In the genomic region with DNA sequence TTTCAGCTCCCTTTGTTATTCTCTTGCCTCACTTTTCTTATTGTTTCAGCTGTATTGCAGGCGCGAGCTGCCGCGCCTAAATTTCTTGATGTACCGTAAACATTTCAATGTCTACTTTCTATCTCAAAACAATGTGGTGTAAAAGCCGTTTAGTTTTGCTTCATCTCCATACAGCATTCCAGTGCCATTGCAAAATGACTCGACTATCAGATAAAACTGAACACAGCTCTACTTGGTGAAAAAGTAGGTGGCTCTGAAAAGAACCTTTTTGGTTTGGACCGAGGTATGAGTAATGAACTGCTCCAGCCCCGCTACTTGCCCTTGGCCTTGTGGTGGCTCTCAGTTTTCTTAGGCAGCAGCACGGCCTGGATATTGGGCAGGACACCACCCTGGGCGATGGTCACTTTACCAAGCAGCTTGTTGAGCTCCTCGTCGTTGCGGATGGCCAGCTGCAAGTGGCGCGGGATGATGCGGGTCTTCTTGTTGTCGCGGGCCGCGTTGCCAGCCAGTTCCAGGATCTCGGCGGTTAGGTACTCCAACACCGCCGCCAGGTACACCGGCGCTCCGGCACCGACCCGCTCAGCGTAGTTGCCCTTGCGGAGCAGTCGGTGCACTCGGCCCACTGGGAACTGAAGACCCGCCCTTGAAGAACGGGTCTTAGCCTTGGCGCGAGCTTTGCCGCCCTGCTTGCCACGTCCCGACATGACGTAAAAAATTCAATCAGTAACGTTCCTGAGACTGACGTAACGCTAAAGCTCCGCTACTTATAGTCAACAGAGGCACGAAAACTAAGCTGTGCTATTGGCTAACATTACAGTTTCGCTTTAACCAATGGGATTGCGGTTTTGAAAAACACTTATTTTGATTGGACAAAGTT, we compare ENCODE assay signal across 1 cellular context.
TF ChIP-seq lines count a peak whose summit lies in the region.

No MANE protein-coding gene starts in this region.

TF ChIP-seq in HepG2, 621 proteins besides CTCF, POLR2A, EP300 and RAD21 (continued from another document and continues in another):
- TF ChIP-seq, protein P1, sequence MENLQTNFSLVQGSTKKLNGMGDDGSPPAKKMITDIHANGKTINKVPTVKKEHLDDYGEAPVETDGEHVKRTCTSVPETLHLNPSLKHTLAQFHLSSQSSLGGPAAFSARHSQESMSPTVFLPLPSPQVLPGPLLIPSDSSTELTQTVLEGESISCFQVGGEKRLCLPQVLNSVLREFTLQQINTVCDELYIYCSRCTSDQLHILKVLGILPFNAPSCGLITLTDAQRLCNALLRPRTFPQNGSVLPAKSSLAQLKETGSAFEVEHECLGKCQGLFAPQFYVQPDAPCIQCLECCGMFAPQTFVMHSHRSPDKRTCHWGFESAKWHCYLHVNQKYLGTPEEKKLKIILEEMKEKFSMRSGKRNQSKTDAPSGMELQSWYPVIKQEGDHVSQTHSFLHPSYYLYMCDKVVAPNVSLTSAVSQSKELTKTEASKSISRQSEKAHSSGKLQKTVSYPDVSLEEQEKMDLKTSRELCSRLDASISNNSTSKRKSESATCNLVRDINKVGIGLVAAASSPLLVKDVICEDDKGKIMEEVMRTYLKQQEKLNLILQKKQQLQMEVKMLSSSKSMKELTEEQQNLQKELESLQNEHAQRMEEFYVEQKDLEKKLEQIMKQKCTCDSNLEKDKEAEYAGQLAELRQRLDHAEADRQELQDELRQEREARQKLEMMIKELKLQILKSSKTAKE (CRISPR knock-in tag; IDR thresholded peaks at IDR 0.05; ENCODE audit: borderline replicate concordance), result no peak
- TF ChIP-seq, protein P2, sequence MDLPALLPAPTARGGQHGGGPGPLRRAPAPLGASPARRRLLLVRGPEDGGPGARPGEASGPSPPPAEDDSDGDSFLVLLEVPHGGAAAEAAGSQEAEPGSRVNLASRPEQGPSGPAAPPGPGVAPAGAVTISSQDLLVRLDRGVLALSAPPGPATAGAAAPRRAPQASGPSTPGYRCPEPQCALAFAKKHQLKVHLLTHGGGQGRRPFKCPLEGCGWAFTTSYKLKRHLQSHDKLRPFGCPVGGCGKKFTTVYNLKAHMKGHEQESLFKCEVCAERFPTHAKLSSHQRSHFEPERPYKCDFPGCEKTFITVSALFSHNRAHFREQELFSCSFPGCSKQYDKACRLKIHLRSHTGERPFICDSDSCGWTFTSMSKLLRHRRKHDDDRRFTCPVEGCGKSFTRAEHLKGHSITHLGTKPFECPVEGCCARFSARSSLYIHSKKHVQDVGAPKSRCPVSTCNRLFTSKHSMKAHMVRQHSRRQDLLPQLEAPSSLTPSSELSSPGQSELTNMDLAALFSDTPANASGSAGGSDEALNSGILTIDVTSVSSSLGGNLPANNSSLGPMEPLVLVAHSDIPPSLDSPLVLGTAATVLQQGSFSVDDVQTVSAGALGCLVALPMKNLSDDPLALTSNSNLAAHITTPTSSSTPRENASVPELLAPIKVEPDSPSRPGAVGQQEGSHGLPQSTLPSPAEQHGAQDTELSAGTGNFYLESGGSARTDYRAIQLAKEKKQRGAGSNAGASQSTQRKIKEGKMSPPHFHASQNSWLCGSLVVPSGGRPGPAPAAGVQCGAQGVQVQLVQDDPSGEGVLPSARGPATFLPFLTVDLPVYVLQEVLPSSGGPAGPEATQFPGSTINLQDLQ (CRISPR knock-in tag; IDR thresholded peaks at IDR 0.05), result peak; percentile 94
- no peak; a peak in 1 of 4 replicates for TF ChIP-seq NR2F1 (CRISPR knock-in tag; IDR thresholded peaks at IDR 0.05)
- TF ChIP-seq RARG (CRISPR knock-in tag; IDR thresholded peaks at IDR 0.05; ENCODE audit: low read depth), result no peak; the same call in 1 of the 2 replicates
- TF ChIP-seq, protein P3, sequence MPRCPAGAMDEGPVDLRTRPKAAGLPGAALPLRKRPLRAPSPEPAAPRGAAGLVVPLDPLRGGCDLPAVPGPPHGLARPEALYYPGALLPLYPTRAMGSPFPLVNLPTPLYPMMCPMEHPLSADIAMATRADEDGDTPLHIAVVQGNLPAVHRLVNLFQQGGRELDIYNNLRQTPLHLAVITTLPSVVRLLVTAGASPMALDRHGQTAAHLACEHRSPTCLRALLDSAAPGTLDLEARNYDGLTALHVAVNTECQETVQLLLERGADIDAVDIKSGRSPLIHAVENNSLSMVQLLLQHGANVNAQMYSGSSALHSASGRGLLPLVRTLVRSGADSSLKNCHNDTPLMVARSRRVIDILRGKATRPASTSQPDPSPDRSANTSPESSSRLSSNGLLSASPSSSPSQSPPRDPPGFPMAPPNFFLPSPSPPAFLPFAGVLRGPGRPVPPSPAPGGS (CRISPR knock-in tag; IDR thresholded peaks at IDR 0.05), result no peak
- TF ChIP-seq, protein P4, sequence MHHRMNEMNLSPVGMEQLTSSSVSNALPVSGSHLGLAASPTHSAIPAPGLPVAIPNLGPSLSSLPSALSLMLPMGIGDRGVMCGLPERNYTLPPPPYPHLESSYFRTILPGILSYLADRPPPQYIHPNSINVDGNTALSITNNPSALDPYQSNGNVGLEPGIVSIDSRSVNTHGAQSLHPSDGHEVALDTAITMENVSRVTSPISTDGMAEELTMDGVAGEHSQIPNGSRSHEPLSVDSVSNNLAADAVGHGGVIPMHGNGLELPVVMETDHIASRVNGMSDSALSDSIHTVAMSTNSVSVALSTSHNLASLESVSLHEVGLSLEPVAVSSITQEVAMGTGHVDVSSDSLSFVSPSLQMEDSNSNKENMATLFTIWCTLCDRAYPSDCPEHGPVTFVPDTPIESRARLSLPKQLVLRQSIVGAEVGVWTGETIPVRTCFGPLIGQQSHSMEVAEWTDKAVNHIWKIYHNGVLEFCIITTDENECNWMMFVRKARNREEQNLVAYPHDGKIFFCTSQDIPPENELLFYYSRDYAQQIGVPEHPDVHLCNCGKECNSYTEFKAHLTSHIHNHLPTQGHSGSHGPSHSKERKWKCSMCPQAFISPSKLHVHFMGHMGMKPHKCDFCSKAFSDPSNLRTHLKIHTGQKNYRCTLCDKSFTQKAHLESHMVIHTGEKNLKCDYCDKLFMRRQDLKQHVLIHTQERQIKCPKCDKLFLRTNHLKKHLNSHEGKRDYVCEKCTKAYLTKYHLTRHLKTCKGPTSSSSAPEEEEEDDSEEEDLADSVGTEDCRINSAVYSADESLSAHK (CRISPR knock-in tag; IDR thresholded peaks at IDR 0.05; ENCODE audit: borderline replicate concordance), result no peak
- TF ChIP-seq HCFC1 (IDR thresholded peaks at IDR 0.05; ENCODE audit: low read depth, low read length), result 0 out of 2 replicates have a peak, but pooled peaks have one; percentile 8
- TF ChIP-seq SALL2 (CRISPR knock-in tag; IDR thresholded peaks at IDR 0.05), result peak; percentile 87
- no peak for TF ChIP-seq SAP130 (CRISPR knock-in tag; IDR thresholded peaks at IDR 0.05; ENCODE audit: low read depth)
- no peak for TF ChIP-seq TARDBP (CRISPR knock-in tag; IDR thresholded peaks at IDR 0.05)
- TF ChIP-seq FOXO1 (CRISPR knock-in tag; IDR thresholded peaks at IDR 0.05), result peak; percentile 7; the same call in 1 of the 2 replicates
- no peak for TF ChIP-seq MATR3 (CRISPR knock-in tag; IDR thresholded peaks at IDR 0.05)
- no peak for TF ChIP-seq RAD51 (IDR thresholded peaks at IDR 0.05; ENCODE audit: borderline replicate concordance)
- TF ChIP-seq ZNF3 (CRISPR knock-in tag; IDR thresholded peaks at IDR 0.05), result no peak
- no peak for TF ChIP-seq HNF4G (IDR thresholded peaks at IDR 0.05; ENCODE audit: borderline replicate concordance, low read depth, low read length)
- TF ChIP-seq HNF4G (CRISPR knock-in tag; IDR thresholded peaks at IDR 0.05; ENCODE audit: borderline replicate concordance, low read depth), result no peak
- peak; percentile 27; the same call in 1 of the 2 replicates for TF ChIP-seq NFIC (IDR thresholded peaks at IDR 0.05; ENCODE audit: low read length)
- no peak for TF ChIP-seq ARHGAP35 (CRISPR knock-in tag; IDR thresholded peaks at IDR 0.05; ENCODE audit: borderline replicate concordance)
- peak; percentile 27; the same call in 1 of the 2 replicates for TF ChIP-seq ZNF564 (CRISPR knock-in tag; IDR thresholded peaks at IDR 0.05)
- no peak for TF ChIP-seq IKZF4 (CRISPR knock-in tag; IDR thresholded peaks at IDR 0.05; ENCODE audit: borderline replicate concordance, low read depth, not compliant biosample characterization)
- TF ChIP-seq, protein P5, sequence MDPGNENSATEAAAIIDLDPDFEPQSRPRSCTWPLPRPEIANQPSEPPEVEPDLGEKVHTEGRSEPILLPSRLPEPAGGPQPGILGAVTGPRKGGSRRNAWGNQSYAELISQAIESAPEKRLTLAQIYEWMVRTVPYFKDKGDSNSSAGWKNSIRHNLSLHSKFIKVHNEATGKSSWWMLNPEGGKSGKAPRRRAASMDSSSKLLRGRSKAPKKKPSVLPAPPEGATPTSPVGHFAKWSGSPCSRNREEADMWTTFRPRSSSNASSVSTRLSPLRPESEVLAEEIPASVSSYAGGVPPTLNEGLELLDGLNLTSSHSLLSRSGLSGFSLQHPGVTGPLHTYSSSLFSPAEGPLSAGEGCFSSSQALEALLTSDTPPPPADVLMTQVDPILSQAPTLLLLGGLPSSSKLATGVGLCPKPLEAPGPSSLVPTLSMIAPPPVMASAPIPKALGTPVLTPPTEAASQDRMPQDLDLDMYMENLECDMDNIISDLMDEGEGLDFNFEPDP (CRISPR knock-in tag; conservative IDR thresholded peaks at IDR 0.05), result peak; percentile 92; the same call in 1 of the 2 replicates
- no peak; the same call in 1 of the 2 replicates for TF ChIP-seq ZNF124 (CRISPR knock-in tag; IDR thresholded peaks at IDR 0.05)
- TF ChIP-seq, protein P6, sequence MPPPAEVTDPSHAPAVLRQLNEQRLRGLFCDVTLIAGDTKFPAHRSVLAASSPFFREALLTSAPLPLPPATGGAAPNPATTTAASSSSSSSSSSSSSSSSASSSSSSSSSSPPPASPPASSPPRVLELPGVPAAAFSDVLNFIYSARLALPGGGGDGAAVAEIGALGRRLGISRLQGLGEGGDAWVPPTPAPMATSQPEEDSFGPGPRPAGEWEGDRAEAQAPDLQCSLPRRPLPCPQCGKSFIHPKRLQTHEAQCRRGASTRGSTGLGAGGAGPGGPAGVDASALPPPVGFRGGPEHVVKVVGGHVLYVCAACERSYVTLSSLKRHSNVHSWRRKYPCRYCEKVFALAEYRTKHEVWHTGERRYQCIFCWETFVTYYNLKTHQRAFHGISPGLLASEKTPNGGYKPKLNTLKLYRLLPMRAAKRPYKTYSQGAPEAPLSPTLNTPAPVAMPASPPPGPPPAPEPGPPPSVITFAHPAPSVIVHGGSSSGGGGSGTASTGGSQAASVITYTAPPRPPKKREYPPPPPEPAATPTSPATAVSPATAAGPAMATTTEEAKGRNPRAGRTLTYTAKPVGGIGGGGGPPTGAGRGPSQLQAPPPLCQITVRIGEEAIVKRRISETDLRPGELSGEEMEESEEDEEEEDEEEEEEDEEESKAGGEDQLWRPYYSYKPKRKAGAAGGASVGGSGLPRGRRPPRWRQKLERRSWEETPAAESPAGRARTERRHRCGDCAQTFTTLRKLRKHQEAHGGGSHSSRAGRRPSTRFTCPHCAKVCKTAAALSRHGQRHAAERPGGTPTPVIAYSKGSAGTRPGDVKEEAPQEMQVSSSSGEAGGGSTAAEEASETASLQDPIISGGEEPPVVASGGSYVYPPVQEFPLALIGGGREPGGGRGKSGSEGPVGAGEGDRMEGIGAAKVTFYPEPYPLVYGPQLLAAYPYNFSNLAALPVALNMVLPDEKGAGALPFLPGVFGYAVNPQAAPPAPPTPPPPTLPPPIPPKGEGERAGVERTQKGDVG (CRISPR knock-in tag; IDR thresholded peaks at IDR 0.05; ENCODE audit: borderline replicate concordance), result peak; percentile 79; the same call in 1 of the 2 replicates
- no peak; the same call in 1 of the 2 replicates for TF ChIP-seq NKX3-1 (CRISPR knock-in tag; IDR thresholded peaks at IDR 0.05)
- TF ChIP-seq, protein P7, sequence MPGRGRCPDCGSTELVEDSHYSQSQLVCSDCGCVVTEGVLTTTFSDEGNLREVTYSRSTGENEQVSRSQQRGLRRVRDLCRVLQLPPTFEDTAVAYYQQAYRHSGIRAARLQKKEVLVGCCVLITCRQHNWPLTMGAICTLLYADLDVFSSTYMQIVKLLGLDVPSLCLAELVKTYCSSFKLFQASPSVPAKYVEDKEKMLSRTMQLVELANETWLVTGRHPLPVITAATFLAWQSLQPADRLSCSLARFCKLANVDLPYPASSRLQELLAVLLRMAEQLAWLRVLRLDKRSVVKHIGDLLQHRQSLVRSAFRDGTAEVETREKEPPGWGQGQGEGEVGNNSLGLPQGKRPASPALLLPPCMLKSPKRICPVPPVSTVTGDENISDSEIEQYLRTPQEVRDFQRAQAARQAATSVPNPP (CRISPR knock-in tag; IDR thresholded peaks at IDR 0.05), result no peak
- TF ChIP-seq ZNF615 (CRISPR knock-in tag; IDR thresholded peaks at IDR 0.05; ENCODE audit: borderline replicate concordance), result peak; percentile 10; the same call in 1 of the 2 replicates
- no peak for TF ChIP-seq ZMYM3 (CRISPR knock-in tag; IDR thresholded peaks at IDR 0.05)
- peak; percentile 33; the same call in 1 of the 2 replicates for TF ChIP-seq HIVEP1 (CRISPR knock-in tag; IDR thresholded peaks at IDR 0.05)
- TF ChIP-seq, protein P8, sequence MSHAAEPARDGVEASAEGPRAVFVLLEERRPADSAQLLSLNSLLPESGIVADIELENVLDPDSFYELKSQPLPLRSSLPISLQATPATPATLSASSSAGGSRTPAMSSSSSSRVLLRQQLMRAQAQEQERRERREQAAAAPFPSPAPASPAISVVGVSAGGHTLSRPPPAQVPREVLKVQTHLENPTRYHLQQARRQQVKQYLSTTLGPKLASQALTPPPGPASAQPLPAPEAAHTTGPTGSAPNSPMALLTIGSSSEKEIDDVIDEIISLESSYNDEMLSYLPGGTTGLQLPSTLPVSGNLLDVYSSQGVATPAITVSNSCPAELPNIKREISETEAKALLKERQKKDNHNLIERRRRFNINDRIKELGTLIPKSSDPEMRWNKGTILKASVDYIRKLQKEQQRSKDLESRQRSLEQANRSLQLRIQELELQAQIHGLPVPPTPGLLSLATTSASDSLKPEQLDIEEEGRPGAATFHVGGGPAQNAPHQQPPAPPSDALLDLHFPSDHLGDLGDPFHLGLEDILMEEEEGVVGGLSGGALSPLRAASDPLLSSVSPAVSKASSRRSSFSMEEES (CRISPR knock-in tag; IDR thresholded peaks at IDR 0.05), result peak; percentile 49; the same call in 1 of the 2 replicates
- peak; percentile 98 for TF ChIP-seq CREM (IDR thresholded peaks at IDR 0.05)
- TF ChIP-seq CREM (CRISPR knock-in tag; IDR thresholded peaks at IDR 0.05), result peak; percentile 70
- TF ChIP-seq, protein P9, sequence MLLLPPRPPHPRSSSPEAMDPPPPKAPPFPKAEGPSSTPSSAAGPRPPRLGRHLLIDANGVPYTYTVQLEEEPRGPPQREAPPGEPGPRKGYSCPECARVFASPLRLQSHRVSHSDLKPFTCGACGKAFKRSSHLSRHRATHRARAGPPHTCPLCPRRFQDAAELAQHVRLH (CRISPR knock-in tag; IDR thresholded peaks at IDR 0.05; ENCODE audit: borderline replicate concordance, low read depth), result peak; percentile 92
- no peak; the same call in 1 of the 2 replicates for TF ChIP-seq SOX13 (IDR thresholded peaks at IDR 0.05)
- peak in 1 of 2 experiments; percentile 56; a peak in 2 of 4 replicates for TF ChIP-seq SOX13 (CRISPR knock-in tag; conservative IDR thresholded peaks at IDR 0.05 in 1 of 2, IDR thresholded peaks at IDR 0.05 in 1 of 2)
- TF ChIP-seq NRL (CRISPR knock-in tag; IDR thresholded peaks at IDR 0.05; ENCODE audit: borderline replicate concordance), result 0 out of 2 replicates have a peak, but pooled peaks have one; percentile 74
- TF ChIP-seq ESRRA (CRISPR knock-in tag; IDR thresholded peaks at IDR 0.05; ENCODE audit: low read depth), result no peak; the same call in 1 of the 2 replicates
- peak; percentile 7; the same call in 1 of the 2 replicates for TF ChIP-seq ZSCAN29 (CRISPR knock-in tag; conservative IDR thresholded peaks at IDR 0.05)
